ENCODE assay signal across 19 cellular contexts in genomic region chr5:133399247-133399891, GRCh38.
"Had no signal": no experiment of that assay in that cellular context is flagged by ENCODE, and none has a peak within 500 bp of the region (broad histone marks: within the 10 kb centered on the region; RNA-seq: fewer than 3 reads in every experiment).

No MANE protein-coding gene starts in this region.

- H3K27me3 Mint-ChIP-seq: progenitor cell of endocrine pancreas had no signal

- H3K27ac ChIP-seq: cardiac muscle cell, SJSA1, stomach, thoracic aorta, WERI-Rb-1 had no signal

- H3K4me1 ChIP-seq: SJSA1, stomach had no signal

- H3K4me3 ChIP-seq: cardiac muscle cell, mucosa of descending colon, SJSA1, stomach, thoracic aorta had no signal

- H3K36me3 ChIP-seq: cardiac muscle cell, SJSA1, stomach, thoracic aorta, WERI-Rb-1 had no signal

- H3K9me3 ChIP-seq: mucosa of descending colon, SJSA1, stomach, thoracic aorta had no signal

- DNase-seq: activated CD4-positive, alpha-beta T cell treated with anti-CD3 and anti-CD28 coated beads for 4 hours; cortex of kidney; effector memory CD8-positive, alpha-beta T cell; hippocampal formation; kidney glomerular epithelial cell; mammary epithelial cell; mucosa of descending colon; naive thymus-derived CD8-positive, alpha-beta T cell; nucleus accumbens; stomach; SW 1271; WERI-Rb-1 had no signal

- H3K4me3 Mint-ChIP-seq: effector memory CD8-positive, alpha-beta T cell; naive thymus-derived CD8-positive, alpha-beta T cell had no signal

- FAIRE-seq: astrocyte had no signal

- H3K27ac Mint-ChIP-seq: activated T-cell treated with anti-CD3 and anti-CD28 coated beads, Interleukin-2, amount 50 U/mL, for 72 hours; effector memory CD8-positive, alpha-beta T cell; progenitor cell of endocrine pancreas had no signal

- H3K9me3 Mint-ChIP-seq: activated T-cell treated with anti-CD3 and anti-CD28 coated beads, Interleukin-2, amount 50 U/mL, for 72 hours had no signal

- ATAC-seq: effector memory CD8-positive, alpha-beta T cell; mucosa of descending colon; naive thymus-derived CD8-positive, alpha-beta T cell; sciatic nerve had no signal

- H3K27me3 ChIP-seq: cardiac muscle cell, stomach had no signal
